Comparison of ENCODE assay signal across 1 cellular context in the genomic region with DNA sequence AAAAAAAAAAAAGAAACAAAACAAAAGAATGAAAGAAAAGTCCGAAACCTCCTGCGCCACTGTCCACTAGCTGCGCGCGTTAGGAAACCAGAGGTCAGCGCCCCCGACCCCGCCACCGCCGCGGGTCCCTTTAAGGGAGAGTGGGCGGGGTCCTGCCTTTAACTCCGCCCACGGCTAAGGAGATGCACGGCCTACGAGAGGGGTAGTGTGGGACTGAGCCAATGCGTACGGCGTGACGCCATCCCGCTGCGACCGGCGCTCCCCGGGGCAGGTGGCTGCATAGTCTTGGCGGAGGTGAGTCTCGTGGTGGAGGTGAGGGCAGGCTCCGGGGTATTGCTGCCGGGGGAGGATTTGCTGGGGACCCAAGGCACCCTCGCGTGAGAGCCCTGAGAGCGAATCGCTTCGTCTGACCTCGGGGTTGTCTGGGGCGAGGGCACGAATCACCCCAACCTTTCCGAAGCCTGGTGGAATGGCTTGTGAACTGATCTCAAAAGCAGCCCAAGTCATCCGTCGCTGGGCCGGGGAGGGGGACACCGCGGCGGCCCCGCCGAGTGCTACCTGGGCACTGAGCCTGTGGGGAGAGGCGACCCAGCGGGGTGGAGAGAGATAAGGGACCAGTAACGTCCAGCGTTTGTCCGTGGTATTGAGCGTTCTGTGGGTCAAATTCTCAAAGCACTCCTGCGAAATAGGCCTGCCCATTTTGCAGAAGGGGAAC.
A peak's percentile ranks its signal among the peaks of the same experiment; 100 is the strongest.
TF ChIP-seq lines count a peak whose summit lies in the region.

MRPS17 (plus strand) TSS at position 241 of the 715 bp plus-strand sequence. CDS start 1,319 bp downstream, outside the sequence.

TF ChIP-seq in HCT116, 20 proteins besides CTCF, POLR2A, EP300 and RAD21 (continued from another document):
- TF ChIP-seq MAX (IDR thresholded peaks at IDR 0.05) (peak; percentile 97), YY1 (IDR thresholded peaks at IDR 0.05; ENCODE audit: extremely low read depth, insufficient replicate concordance, low read depth, low read length) (peak; percentile 70), CBX3 (IDR thresholded peaks at IDR 0.05; ENCODE audit: low read depth) (peak; percentile 58)
